In genomic region chr6:4021133-4021861, GRCh38 we compare ENCODE assay signal across 1 cellular context.
TF ChIP-seq lines count a peak whose summit lies in the region.

No MANE protein-coding gene starts in this region.

TF ChIP-seq in SK-N-SH, 30 proteins besides CTCF, POLR2A, EP300 and RAD21 (continued from another document):
- TF ChIP-seq YY1 (IDR thresholded peaks at IDR 0.05; ENCODE audit: low read depth) (peak; percentile 95), FOXM1 (IDR thresholded peaks at IDR 0.05; ENCODE audit: low read depth) (no peak), TAF1 (IDR thresholded peaks at IDR 0.05; ENCODE audit: borderline replicate concordance, low read depth, low read length) (peak; percentile 88; the same call in 1 of the 2 replicates), GATA2 (CRISPR knock-in tag; IDR thresholded peaks at IDR 0.05) (no peak), FOXJ3 (CRISPR knock-in tag; IDR thresholded peaks at IDR 0.05) (no peak), RCOR1 (IDR thresholded peaks at IDR 0.05; ENCODE audit: low read length) (no peak), POLR2AphosphoS5 (IDR thresholded peaks at IDR 0.05; ENCODE audit: low read depth, low read length) (peak; percentile 91), MXI1 (IDR thresholded peaks at IDR 0.05; ENCODE audit: low read depth, low read length) (peak; percentile 84), REST (IDR thresholded peaks at IDR 0.05; ENCODE audit: low read depth, low read length) (no peak)
- TF ChIP-seq, protein P1, sequence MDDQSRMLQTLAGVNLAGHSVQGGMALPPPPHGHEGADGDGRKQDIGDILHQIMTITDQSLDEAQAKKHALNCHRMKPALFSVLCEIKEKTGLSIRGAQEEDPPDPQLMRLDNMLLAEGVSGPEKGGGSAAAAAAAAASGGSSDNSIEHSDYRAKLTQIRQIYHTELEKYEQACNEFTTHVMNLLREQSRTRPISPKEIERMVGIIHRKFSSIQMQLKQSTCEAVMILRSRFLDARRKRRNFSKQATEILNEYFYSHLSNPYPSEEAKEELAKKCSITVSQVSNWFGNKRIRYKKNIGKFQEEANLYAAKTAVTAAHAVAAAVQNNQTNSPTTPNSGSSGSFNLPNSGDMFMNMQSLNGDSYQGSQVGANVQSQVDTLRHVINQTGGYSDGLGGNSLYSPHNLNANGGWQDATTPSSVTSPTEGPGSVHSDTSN (IDR thresholded peaks at IDR 0.05): peak; percentile 28; the same call in 1 of the 2 replicates
